Comparison of ENCODE assay signal across 2 cellular contexts in the genomic region with DNA sequence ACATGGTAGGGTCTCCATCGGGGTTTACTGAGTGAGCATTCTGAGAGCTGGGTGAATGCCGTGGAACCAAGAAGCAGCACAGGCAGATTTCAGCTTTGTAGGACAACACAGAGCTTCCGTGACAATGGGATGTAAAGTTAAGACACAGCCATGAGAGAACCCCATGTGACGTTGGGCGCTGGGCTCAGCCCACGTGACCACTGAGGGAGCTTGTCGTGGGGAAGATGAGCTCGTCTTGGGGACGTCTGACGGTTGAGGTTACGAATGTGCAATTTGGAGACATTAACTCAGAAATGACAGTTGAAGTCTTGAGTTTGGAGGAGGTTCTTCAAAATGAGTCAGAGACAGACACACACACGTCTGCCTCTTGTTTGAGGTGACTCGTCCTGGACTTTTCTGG. TPM values are rescaled to one million over a fixed set of nuclear protein-coding genes. Genes with fewer than 3 reads are reported as not detected.
"Had no signal": no experiment of that assay in that cellular context is flagged by ENCODE, and none has a peak within 500 bp of the region (broad histone marks: within the 10 kb centered on the region; RNA-seq: fewer than 3 reads in every experiment).

No MANE protein-coding gene starts in this region.

RNA-seq across cellular contexts. Expression of gene MUC20, which starts 51.5 kb away (rescaled TPM):
- total RNA-seq: astrocyte, SJSA1 had no signal
